ENCODE assay signal across 7 cellular contexts in genomic region chr12:121536058-121536928, GRCh38.
DNase-seq lines count a peak whose midpoint lies in the region; ATAC-seq, FAIRE-seq and TF ChIP-seq lines count a peak whose summit lies in the region.

No MANE protein-coding gene starts in this region.

- H3K4me3 ChIP-seq in WERI-Rb-1 (ENCODE audit: low read depth, low read length): peak overlapping the region; percentile 67

- no peaks in the 10 kb centered on the region for H3K9me3 ChIP-seq in WERI-Rb-1 (ENCODE audit: severe bottlenecking)

- peak overlapping the region; percentile 92 for H3K27ac ChIP-seq in WERI-Rb-1

- peaks cover 26% of the 10 kb centered on the region for H3K36me3 ChIP-seq in WERI-Rb-1

- DNase-seq in GM18507 (ENCODE audit: extremely low spot score, insufficient read length, low read depth) (peak; percentile 90), NCI-H1694 treated with DMSO at 0.1 percent for 48 hours (lab: John Stamatoyannopoulos, UW) (peak; percentile 38), WERI-Rb-1 (peak; percentile 90), iris pigment epithelial cell (ENCODE audit: low read depth) (peak; percentile 89)
- peak; percentile 57 for DNase-seq in central memory CD4-positive, alpha-beta T cell
- peak; percentile 24 to 46 for DNase-seq in stimulated activated CD4-positive, alpha-beta T cell treated with anti-CD3 and anti-CD28 coated beads, Interleukin-12 subunit alpha, Interleukin-12 subunit beta, amount 100 ng/mL, for 24 hours (ENCODE audit: low read depth in 2 of 2)

- TF ChIP-seq CTCF in WERI-Rb-1 (IDR thresholded peaks at IDR 0.05; ENCODE audit: low read depth, low read length): no peak

- no peaks in the 10 kb centered on the region for H3K27me3 ChIP-seq in WERI-Rb-1 (ENCODE audit: insufficient read depth, low read depth, severe bottlenecking)

- ATAC-seq in HG02798 (IDR thresholded peaks at IDR 0.05; ENCODE audit: poor library complexity, unreplicated experiment): peak; percentile 61

- FAIRE-seq in GM18507 (lab: Jason Lieb, UNC): peak; percentile 95

Comparison
In these comparisons a context has a peak if more than half of its experiments do, and no peak if none do; other contexts are left out.
1. Peak in every context shown above with its lines: DNase-seq, ATAC-seq, H3K4me3 ChIP-seq and H3K27ac ChIP-seq.
2. DNase-seq: peak in every context shown above with its lines; median percentile 90 in GM18507; 90 in WERI-Rb-1; 89 in iris pigment epithelial cell; 57 in central memory CD4-positive, alpha-beta T cell; 38 in NCI-H1694 treated with DMSO at 0.1 percent for 48 hours; 35 in stimulated activated CD4-positive, alpha-beta T cell treated with anti-CD3 and anti-CD28 coated beads, Interleukin-12 subunit alpha, Interleukin-12 subunit beta, amount 100 ng/mL, for 24 hours.